ENCODE assay signal across 1 cellular context in the genomic region with DNA sequence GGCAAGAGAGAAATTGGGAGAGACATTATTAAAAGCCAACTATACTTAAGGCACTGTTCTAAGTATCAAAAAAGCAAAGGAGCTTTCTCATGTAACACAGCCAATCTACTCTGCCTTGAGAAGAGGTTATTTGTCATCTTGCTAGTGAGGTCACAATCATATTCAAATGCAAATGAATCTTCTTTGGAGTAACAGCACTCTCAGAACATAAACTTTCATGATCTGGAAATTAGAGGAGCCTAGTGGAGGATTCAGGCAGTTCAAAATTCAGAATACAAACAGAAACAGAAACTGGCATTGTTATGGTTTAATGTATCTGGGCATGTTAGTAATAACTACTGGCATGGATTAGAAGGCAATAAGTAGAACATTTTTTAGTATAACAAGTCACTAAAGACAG.
TF ChIP-seq lines count a peak whose summit lies in the region.

No MANE protein-coding gene starts in this region.

TF ChIP-seq in GM12878, 131 proteins besides CTCF, POLR2A, EP300 and RAD21 (continued from another document):
- TF ChIP-seq, protein P1, sequence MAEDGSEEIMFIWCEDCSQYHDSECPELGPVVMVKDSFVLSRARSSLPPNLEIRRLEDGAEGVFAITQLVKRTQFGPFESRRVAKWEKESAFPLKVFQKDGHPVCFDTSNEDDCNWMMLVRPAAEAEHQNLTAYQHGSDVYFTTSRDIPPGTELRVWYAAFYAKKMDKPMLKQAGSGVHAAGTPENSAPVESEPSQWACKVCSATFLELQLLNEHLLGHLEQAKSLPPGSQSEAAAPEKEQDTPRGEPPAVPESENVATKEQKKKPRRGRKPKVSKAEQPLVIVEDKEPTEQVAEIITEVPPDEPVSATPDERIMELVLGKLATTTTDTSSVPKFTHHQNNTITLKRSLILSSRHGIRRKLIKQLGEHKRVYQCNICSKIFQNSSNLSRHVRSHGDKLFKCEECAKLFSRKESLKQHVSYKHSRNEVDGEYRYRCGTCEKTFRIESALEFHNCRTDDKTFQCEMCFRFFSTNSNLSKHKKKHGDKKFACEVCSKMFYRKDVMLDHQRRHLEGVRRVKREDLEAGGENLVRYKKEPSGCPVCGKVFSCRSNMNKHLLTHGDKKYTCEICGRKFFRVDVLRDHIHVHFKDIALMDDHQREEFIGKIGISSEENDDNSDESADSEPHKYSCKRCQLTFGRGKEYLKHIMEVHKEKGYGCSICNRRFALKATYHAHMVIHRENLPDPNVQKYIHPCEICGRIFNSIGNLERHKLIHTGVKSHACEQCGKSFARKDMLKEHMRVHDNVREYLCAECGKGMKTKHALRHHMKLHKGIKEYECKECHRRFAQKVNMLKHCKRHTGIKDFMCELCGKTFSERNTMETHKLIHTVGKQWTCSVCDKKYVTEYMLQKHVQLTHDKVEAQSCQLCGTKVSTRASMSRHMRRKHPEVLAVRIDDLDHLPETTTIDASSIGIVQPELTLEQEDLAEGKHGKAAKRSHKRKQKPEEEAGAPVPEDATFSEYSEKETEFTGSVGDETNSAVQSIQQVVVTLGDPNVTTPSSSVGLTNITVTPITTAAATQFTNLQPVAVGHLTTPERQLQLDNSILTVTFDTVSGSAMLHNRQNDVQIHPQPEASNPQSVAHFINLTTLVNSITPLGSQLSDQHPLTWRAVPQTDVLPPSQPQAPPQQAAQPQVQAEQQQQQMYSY (CRISPR knock-in tag; IDR thresholded peaks at IDR 0.05): no peak
- TF ChIP-seq KAT2A (conservative IDR thresholded peaks at IDR 0.05; ENCODE audit: control insufficient read depth, low read depth, low read length) (no peak), BMI1 (IDR thresholded peaks at IDR 0.05; ENCODE audit: borderline replicate concordance) (no peak), ZSCAN29 (IDR thresholded peaks at IDR 0.05) (no peak), ZNF384 (IDR thresholded peaks at IDR 0.05; ENCODE audit: borderline replicate concordance, low read depth, low read length) (no peak), LARP7 (IDR thresholded peaks at IDR 0.05) (no peak)
- TF ChIP-seq, protein P2, sequence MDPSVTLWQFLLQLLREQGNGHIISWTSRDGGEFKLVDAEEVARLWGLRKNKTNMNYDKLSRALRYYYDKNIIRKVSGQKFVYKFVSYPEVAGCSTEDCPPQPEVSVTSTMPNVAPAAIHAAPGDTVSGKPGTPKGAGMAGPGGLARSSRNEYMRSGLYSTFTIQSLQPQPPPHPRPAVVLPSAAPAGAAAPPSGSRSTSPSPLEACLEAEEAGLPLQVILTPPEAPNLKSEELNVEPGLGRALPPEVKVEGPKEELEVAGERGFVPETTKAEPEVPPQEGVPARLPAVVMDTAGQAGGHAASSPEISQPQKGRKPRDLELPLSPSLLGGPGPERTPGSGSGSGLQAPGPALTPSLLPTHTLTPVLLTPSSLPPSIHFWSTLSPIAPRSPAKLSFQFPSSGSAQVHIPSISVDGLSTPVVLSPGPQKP (IDR thresholded peaks at IDR 0.05; ENCODE audit: low read depth, low read length): no peak
- TF ChIP-seq, protein P3, sequence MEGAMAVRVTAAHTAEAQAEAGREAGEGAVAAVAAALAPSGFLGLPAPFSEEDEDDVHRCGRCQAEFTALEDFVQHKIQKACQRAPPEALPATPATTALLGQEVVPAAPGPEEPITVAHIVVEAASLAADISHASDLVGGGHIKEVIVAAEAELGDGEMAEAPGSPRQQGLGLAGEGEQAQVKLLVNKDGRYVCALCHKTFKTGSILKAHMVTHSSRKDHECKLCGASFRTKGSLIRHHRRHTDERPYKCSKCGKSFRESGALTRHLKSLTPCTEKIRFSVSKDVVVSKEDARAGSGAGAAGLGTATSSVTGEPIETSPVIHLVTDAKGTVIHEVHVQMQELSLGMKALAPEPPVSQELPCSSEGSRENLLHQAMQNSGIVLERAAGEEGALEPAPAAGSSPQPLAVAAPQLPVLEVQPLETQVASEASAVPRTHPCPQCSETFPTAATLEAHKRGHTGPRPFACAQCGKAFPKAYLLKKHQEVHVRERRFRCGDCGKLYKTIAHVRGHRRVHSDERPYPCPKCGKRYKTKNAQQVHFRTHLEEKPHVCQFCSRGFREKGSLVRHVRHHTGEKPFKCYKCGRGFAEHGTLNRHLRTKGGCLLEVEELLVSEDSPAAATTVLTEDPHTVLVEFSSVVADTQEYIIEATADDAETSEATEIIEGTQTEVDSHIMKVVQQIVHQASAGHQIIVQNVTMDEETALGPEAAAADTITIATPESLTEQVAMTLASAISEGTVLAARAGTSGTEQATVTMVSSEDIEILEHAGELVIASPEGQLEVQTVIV (IDR thresholded peaks at IDR 0.05; ENCODE audit: borderline replicate concordance, partially characterized antibody): no peak
- TF ChIP-seq, protein P4, sequence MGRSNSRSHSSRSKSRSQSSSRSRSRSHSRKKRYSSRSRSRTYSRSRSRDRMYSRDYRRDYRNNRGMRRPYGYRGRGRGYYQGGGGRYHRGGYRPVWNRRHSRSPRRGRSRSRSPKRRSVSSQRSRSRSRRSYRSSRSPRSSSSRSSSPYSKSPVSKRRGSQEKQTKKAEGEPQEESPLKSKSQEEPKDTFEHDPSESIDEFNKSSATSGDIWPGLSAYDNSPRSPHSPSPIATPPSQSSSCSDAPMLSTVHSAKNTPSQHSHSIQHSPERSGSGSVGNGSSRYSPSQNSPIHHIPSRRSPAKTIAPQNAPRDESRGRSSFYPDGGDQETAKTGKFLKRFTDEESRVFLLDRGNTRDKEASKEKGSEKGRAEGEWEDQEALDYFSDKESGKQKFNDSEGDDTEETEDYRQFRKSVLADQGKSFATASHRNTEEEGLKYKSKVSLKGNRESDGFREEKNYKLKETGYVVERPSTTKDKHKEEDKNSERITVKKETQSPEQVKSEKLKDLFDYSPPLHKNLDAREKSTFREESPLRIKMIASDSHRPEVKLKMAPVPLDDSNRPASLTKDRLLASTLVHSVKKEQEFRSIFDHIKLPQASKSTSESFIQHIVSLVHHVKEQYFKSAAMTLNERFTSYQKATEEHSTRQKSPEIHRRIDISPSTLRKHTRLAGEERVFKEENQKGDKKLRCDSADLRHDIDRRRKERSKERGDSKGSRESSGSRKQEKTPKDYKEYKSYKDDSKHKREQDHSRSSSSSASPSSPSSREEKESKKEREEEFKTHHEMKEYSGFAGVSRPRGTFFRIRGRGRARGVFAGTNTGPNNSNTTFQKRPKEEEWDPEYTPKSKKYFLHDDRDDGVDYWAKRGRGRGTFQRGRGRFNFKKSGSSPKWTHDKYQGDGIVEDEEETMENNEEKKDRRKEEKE (IDR thresholded peaks at IDR 0.05): no peak
